ENCODE assay signal across 8 cellular contexts in the genomic region with DNA sequence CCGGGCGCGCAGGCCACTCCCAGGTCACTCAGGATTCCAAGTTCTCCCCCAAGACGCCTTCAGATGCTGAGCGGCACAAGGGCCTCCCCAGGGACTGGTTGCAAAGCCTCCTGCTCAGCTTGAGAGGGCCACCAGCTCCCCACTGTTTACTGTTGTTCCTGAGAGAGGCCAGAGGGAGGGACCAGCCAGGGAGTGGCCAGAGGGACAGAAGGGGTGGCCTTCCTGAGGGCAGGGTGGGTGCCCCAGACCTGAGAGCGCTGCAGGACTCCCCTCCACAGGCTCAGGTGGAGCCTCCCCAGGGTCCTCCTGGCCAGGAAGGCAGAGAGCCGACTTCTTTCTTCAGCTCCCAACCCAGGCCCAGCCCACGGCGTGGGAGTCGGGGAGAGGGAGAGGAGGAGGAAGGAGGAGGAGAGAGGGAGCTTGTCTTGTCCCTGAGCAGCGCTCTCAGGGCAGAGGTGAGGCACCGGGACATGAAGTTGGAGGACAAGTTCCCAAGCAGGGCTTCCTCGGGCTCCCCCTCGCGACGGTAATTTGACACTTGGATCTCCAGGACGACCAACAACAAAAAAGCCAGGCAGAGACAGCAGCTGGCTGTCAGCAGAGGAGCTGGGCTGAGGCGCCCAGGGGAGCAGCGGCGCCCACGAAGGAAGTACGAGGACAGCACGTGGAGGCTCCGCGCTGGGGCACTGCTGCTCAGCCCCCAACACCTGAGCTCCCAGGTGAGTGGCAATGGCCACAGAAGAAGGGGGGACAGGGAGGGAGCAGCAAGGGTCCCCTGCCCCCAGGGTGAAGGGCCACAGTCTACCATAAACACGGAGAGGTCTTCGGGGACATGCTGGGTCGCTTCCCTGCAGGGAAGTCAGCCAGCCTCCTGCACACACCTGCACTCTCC. TPM values are rescaled to one million over a fixed set of nuclear protein-coding genes. Genes with fewer than 3 reads are reported as not detected.
DNase-seq lines count a peak whose midpoint lies in the region; ATAC-seq, FAIRE-seq and TF ChIP-seq lines count a peak whose summit lies in the region.

No MANE protein-coding gene starts in this region.

- H3K9me1 ChIP-seq in K562 (ENCODE audit: control insufficient read depth, insufficient read depth, low read length): no peaks in the 10 kb centered on the region

- no peaks in the 10 kb centered on the region for H3K9me3 ChIP-seq in K562 (replicated peaks; ENCODE audit: control insufficient read depth, insufficient read depth, low read depth, low read length)

- TF ChIP-seq RAD21 in K562 (CRISPR knock-in tag; conservative IDR thresholded peaks at IDR 0.05 in 1 of 2, IDR thresholded peaks at IDR 0.05 in 1 of 2): peak in 1 of 2 experiments; percentile 41; a peak in 2 of 4 replicates

- peak; percentile 99 for FAIRE-seq in K562 (lab: Jason Lieb, UNC)

- H3K27ac ChIP-seq in K562 (ENCODE audit: extremely low read depth, low read depth, low read length): peak overlapping the region; percentile 51; the same call in 2 of the 3 replicates

- BruUV-seq in K562 (replicated peaks; lab: Mats Ljungman, UMichigan): no TSS peak

- H3K79me2 ChIP-seq in K562 (ENCODE audit: control insufficient read depth, insufficient read depth, low read length): no peaks in the 10 kb centered on the region

- H3K36me3 ChIP-seq in K562 (ENCODE audit: control insufficient read depth, insufficient read depth, low read length): peaks cover 4% of the 10 kb centered on the region; the same call in 2 of the 3 replicates

- TF ChIP-seq EP300 in K562 (IDR thresholded peaks at IDR 0.05; ENCODE audit: low read length): no peak

- ATAC-seq in K562 (peak; percentile 94), GM21717 (IDR thresholded peaks at IDR 0.05; ENCODE audit: unreplicated experiment) (no peak)

- POLR2A ChIA-PET in K562 (lab: Yijun Ruan, JAX): interaction anchor here (0.5 to 2.2 kb wide), 23 partner anchors 7 to 637 kb away, joined by 3 to 15 read pairs (median 4); partner anchors contain the start of genes RECQL5 and SAP30BP

- in situ Hi-C loops in K562 (cut with MboI): no loop called here

- TF ChIP-seq POLR2A in K562 (conservative IDR thresholded peaks at IDR 0.05): no peak

- peaks cover 13 to 51% of the 10 kb centered on the region in 2 experiments for H3K4me1 ChIP-seq in K562 (replicated peaks in 1 of 2; ENCODE audit: control insufficient read depth in 2 of 2, insufficient read depth in 2 of 2, low read length in 2 of 2)

- 13% methylated on average over 24 of the region's 28 CpGs for WGBS in K562 (ENCODE audit: insufficient coverage, low coverage, missing lambda C conversion rate)

- CTCF ChIA-PET in K562 (lab: Yijun Ruan, JAX; ENCODE audit: low intra/inter-chr PET ratio): interaction anchor here (0.6 to 2.7 kb wide), 7 partner anchors 19 to 272 kb away, joined by 3 to 26 read pairs (median 5); no protein-coding TSS in a partner anchor

- intact Hi-C loops in K562 (cut with micrococcal nuclease): loop anchor here (1.0 kb wide), 1 partner anchor 115 kb away; no protein-coding TSS in a partner anchor

- 0 out of 2 replicates have a peak, but pooled peaks cover 13% of the 10 kb centered on the region for H4K20me1 ChIP-seq in K562 (replicated peaks; ENCODE audit: control insufficient read depth, insufficient read depth, low read length)

- DNase-seq in GM04503 (ENCODE audit: low read depth) (peak; percentile 70), NCI-H1417 (lab: John Stamatoyannopoulos, UW) (peak; percentile 77 to 94 (median 90)), SW480 (ENCODE audit: low spot score) (peak; percentile 90), K562 (ENCODE audit: extremely low read depth in 1 of 4, low spot score in 3 of 4) (peak; percentile 85 to 95 (median 90)), hepatic stellate cell (ENCODE audit: low spot score) (peak; percentile 98), retina (peak; percentile 86), NOMO-1 treated with DMSO at 0.1 percent for 48 hours (lab: John Stamatoyannopoulos, UW; ENCODE audit: unreplicated experiment) (no peak)

- peak overlapping the region; percentile 42 for H3K4me2 ChIP-seq in K562 (ENCODE audit: insufficient read depth, low read length)

- H3K9ac ChIP-seq in K562 (ENCODE audit: insufficient read depth in 1 of 2, low read depth in 2 of 2, low read length in 2 of 2): peak overlapping the region in 1 of 2 experiments; percentile 86; a peak in 2 of 4 replicates

- no peak overlapping the region for H3K4me3 ChIP-seq in K562

- TF ChIP-seq CTCF in K562 (IDR thresholded peaks at IDR 0.05 in 2 of 3, conservative IDR thresholded peaks at IDR 0.05 in 1 of 3; ENCODE audit: insufficient read depth in 2 of 3, low read depth in 1 of 3, low read length in 3 of 3): peak; percentile 83 to 89 (median 88)

- peak overlapping the region; percentile 47; the same call in 1 of the 2 replicates for H2AFZ ChIP-seq in K562 (ENCODE audit: low read depth, low read length)

- no peaks in the 10 kb centered on the region for H3K27me3 ChIP-seq in K562 (ENCODE audit: control insufficient read depth in 2 of 2, insufficient read depth in 2 of 2, low read length in 2 of 2)

RNA-seq across cellular contexts. Expression of gene SMIM5, which starts 0.5 kb away (rescaled TPM):
- 0.16 TPM in 1 of 2 replicates, not detected in the other for total RNA-seq in K562 (2011; cell fraction: chromatin; rRNA removed; ENCODE audit: low replicate concordance)
- total RNA-seq in K562 (2011; cell fraction: nucleolus; rRNA removed): 0.13 TPM in 1 of 2 replicates, not detected in the other
- not detected in 2 replicates for total RNA-seq in K562 (2011; cell fraction: nucleoplasm; rRNA removed)
- not detected in 2 replicates for total RNA-seq in K562 (2014; rRNA removed)
- not detected in 2 replicates for total RNA-seq in K562 (2014; rRNA removed; fragmentation: Illumina TruSeq; extraction: Trizol)
- total RNA-seq in K562 (2015; rRNA removed; fragmentation: Illumina TruSeq; extraction: Trizol): not detected in 2 replicates
- total RNA-seq in K562 (2021): not detected in 2 replicates
- polyA plus RNA-seq in K562 (2011; rRNA removed): not detected in 2 replicates
- polyA plus RNA-seq in K562 (2011; cell fraction: cytosol; rRNA removed): 0.04 TPM in 1 of 2 replicates, not detected in the other
- polyA plus RNA-seq in K562 (2011; cell fraction: nucleus; rRNA removed): not detected in 2 replicates
- polyA plus RNA-seq in K562 (2012): 0.14 and 0.17 TPM in 2 replicates
- not detected in 2 replicates for polyA plus RNA-seq in K562 (2014; fragmentation: Illumina TruSeq; extraction: Trizol)
- polyA plus RNA-seq in K562 (2014; fragmentation: Nextera tagmentation; extraction: Ambion mirVana): not detected
- 0.08 TPM in 1 of 2 replicates, not detected in the other for polyA plus RNA-seq in K562 (2014; rRNA removed)
- not detected in 2 replicates for polyA minus RNA-seq in K562 (2011; rRNA and poly(A)+ RNA removed)
- not detected in 2 replicates for polyA minus RNA-seq in K562 (2011; cell fraction: cytosol; rRNA and poly(A)+ RNA removed)
- not detected in 2 replicates for polyA minus RNA-seq in K562 (2011; cell fraction: nucleus; rRNA and poly(A)+ RNA removed)

RNA-seq across cellular contexts. Expression of gene RECQL5, which starts 33.2 kb away (rescaled TPM):
- 97.0 and 197 TPM in 2 replicates for total RNA-seq in K562 (2011; cell fraction: chromatin; rRNA removed; ENCODE audit: low replicate concordance)
- 104 and 108 TPM in 2 replicates for total RNA-seq in K562 (2011; cell fraction: nucleolus; rRNA removed)
- 77.7 and 81.3 TPM in 2 replicates for total RNA-seq in K562 (2011; cell fraction: nucleoplasm; rRNA removed)
- total RNA-seq in K562 (2014; rRNA removed) (25.2 and 26.8 TPM in 2 replicates), K562 (2014; rRNA removed; fragmentation: Illumina TruSeq; extraction: Trizol) (12.3 and 14.5 TPM in 2 replicates), K562 (2015; rRNA removed; fragmentation: Illumina TruSeq; extraction: Trizol) (15.2 and 15.9 TPM in 2 replicates), K562 (2021) (34.8 and 35.7 TPM in 2 replicates)
- polyA plus RNA-seq in K562 (2011; rRNA removed) (16.4 and 20.4 TPM in 2 replicates), K562 (2014; fragmentation: Illumina TruSeq; extraction: Trizol) (23.1 and 27.9 TPM in 2 replicates), K562 (2014; fragmentation: Nextera tagmentation; extraction: Ambion mirVana) (1 to 10 TPM; 4.1 to 5.8 TPM), K562 (2014; rRNA removed) (23.1 and 27.1 TPM in 2 replicates)
- 10.3 and 14.7 TPM in 2 replicates for polyA plus RNA-seq in K562 (2011; cell fraction: cytosol; rRNA removed)
- 132 and 169 TPM in 2 replicates for polyA plus RNA-seq in K562 (2011; cell fraction: nucleus; rRNA removed)
- 19.7 and 37.0 TPM in 2 replicates for polyA plus RNA-seq in K562 (2012)
- 20.8 and 22.5 TPM in 2 replicates for polyA minus RNA-seq in K562 (2011; rRNA and poly(A)+ RNA removed)
- polyA minus RNA-seq in K562 (2011; cell fraction: cytosol; rRNA and poly(A)+ RNA removed): 11.2 and 20.5 TPM in 2 replicates
- polyA minus RNA-seq in K562 (2011; cell fraction: nucleus; rRNA and poly(A)+ RNA removed): 31.6 and 42.1 TPM in 2 replicates

RNA-seq across cellular contexts. Expression of gene SAP30BP, which starts 33.4 kb away (rescaled TPM):
- total RNA-seq in K562 (2011; cell fraction: chromatin; rRNA removed; ENCODE audit: low replicate concordance): 143 and 213 TPM in 2 replicates
- total RNA-seq in K562 (2011; cell fraction: nucleolus; rRNA removed): 100 and 111 TPM in 2 replicates
- total RNA-seq in K562 (2011; cell fraction: nucleoplasm; rRNA removed): 123 and 149 TPM in 2 replicates
- total RNA-seq in K562 (2014; rRNA removed) (57.9 and 59.7 TPM in 2 replicates), K562 (2014; rRNA removed; fragmentation: Illumina TruSeq; extraction: Trizol) (45.3 and 51.8 TPM in 2 replicates), K562 (2015; rRNA removed; fragmentation: Illumina TruSeq; extraction: Trizol) (62.4 and 64.7 TPM in 2 replicates), K562 (2021) (60.6 and 71.7 TPM in 2 replicates)
- polyA plus RNA-seq in K562 (2011; rRNA removed) (69.3 and 70.7 TPM in 2 replicates), K562 (2014; fragmentation: Illumina TruSeq; extraction: Trizol) (90.8 and 91.7 TPM in 2 replicates), K562 (2014; fragmentation: Nextera tagmentation; extraction: Ambion mirVana) (100 to 1,000 TPM; 103 to 154 TPM), K562 (2014; rRNA removed) (67.8 and 86.4 TPM in 2 replicates)
- 58.9 and 85.2 TPM in 2 replicates for polyA plus RNA-seq in K562 (2011; cell fraction: cytosol; rRNA removed)
- 164 and 209 TPM in 2 replicates for polyA plus RNA-seq in K562 (2011; cell fraction: nucleus; rRNA removed)
- polyA plus RNA-seq in K562 (2012): 49.6 and 51.6 TPM in 2 replicates
- 49.7 and 52.3 TPM in 2 replicates for polyA minus RNA-seq in K562 (2011; rRNA and poly(A)+ RNA removed)
- 25.6 and 27.8 TPM in 2 replicates for polyA minus RNA-seq in K562 (2011; cell fraction: cytosol; rRNA and poly(A)+ RNA removed)
- 44.7 and 59.0 TPM in 2 replicates for polyA minus RNA-seq in K562 (2011; cell fraction: nucleus; rRNA and poly(A)+ RNA removed)

RNA-seq across cellular contexts. Expression of gene MYO15B, which starts 46.1 kb away (rescaled TPM):
- total RNA-seq in K562 (2011; cell fraction: chromatin; rRNA removed; ENCODE audit: low replicate concordance): 8.9 and 39.4 TPM in 2 replicates
- total RNA-seq in K562 (2011; cell fraction: nucleolus; rRNA removed): 22.5 and 24.7 TPM in 2 replicates
- 11.1 and 14.7 TPM in 2 replicates for total RNA-seq in K562 (2011; cell fraction: nucleoplasm; rRNA removed)
- total RNA-seq in K562 (2014; rRNA removed): 0.05 and 0.24 TPM in 2 replicates
- 1.2 TPM in 1 of 2 replicates, not detected in the other for total RNA-seq in K562 (2014; rRNA removed; fragmentation: Illumina TruSeq; extraction: Trizol)
- total RNA-seq in K562 (2015; rRNA removed; fragmentation: Illumina TruSeq; extraction: Trizol): 0.83 TPM in 2 replicates
- 1.5 and 3.1 TPM in 2 replicates for total RNA-seq in K562 (2021)
- 0.82 and 1.2 TPM in 2 replicates for polyA plus RNA-seq in K562 (2011; rRNA removed)
- 0.39 and 0.49 TPM in 2 replicates for polyA plus RNA-seq in K562 (2011; cell fraction: cytosol; rRNA removed)
- polyA plus RNA-seq in K562 (2011; cell fraction: nucleus; rRNA removed): 15.0 and 17.9 TPM in 2 replicates
- polyA plus RNA-seq in K562 (2012): 1.2 and 10.8 TPM in 2 replicates
- polyA plus RNA-seq in K562 (2014; fragmentation: Illumina TruSeq; extraction: Trizol): 0.12 and 0.76 TPM in 2 replicates
- polyA plus RNA-seq in K562 (2014; fragmentation: Nextera tagmentation; extraction: Ambion mirVana): not detected
- 0.98 and 1.5 TPM in 2 replicates for polyA plus RNA-seq in K562 (2014; rRNA removed)
- 0.70 and 1.0 TPM in 2 replicates for polyA minus RNA-seq in K562 (2011; rRNA and poly(A)+ RNA removed)
- polyA minus RNA-seq in K562 (2011; cell fraction: cytosol; rRNA and poly(A)+ RNA removed): not detected in 2 replicates
- 7.7 and 8.5 TPM in 2 replicates for polyA minus RNA-seq in K562 (2011; cell fraction: nucleus; rRNA and poly(A)+ RNA removed)
